1 cellular context compared by ENCODE assay signal in genomic region chr7:133207687-133208086, GRCh38.
TF ChIP-seq lines count a peak whose summit lies in the region.

No MANE protein-coding gene starts in this region.

TF ChIP-seq in GM12878, 131 proteins besides CTCF, POLR2A, EP300 and RAD21:
- TF ChIP-seq PAX5 (IDR thresholded peaks at IDR 0.05; ENCODE audit: borderline replicate concordance, low read depth, low read length) (no peak), HSF1 (IDR thresholded peaks at IDR 0.05; ENCODE audit: low read depth, low read length) (no peak), CUX1 (IDR thresholded peaks at IDR 0.05; ENCODE audit: insufficient replicate concordance, low read depth, low read length) (no peak), ZBTB11 (CRISPR knock-in tag; IDR thresholded peaks at IDR 0.05) (no peak), TCF3 (IDR thresholded peaks at IDR 0.05; ENCODE audit: borderline replicate concordance, insufficient read depth, low read depth, low read length) (no peak), USF1 (IDR thresholded peaks at IDR 0.05; ENCODE audit: borderline replicate concordance, extremely low read length, insufficient read depth, low read depth, low read length) (no peak), ZBED1 (IDR thresholded peaks at IDR 0.05; ENCODE audit: borderline replicate concordance) (no peak), CEBPB (IDR thresholded peaks at IDR 0.05; ENCODE audit: borderline replicate concordance in 1 of 2, low read depth in 2 of 2, low read length in 2 of 2) (no peak), SMARCA5 (IDR thresholded peaks at IDR 0.05) (no peak), POLR2AphosphoS5 (IDR thresholded peaks at IDR 0.05; ENCODE audit: low read length) (no peak)
